ENCODE assay signal across 10 cellular contexts in the genomic region with DNA sequence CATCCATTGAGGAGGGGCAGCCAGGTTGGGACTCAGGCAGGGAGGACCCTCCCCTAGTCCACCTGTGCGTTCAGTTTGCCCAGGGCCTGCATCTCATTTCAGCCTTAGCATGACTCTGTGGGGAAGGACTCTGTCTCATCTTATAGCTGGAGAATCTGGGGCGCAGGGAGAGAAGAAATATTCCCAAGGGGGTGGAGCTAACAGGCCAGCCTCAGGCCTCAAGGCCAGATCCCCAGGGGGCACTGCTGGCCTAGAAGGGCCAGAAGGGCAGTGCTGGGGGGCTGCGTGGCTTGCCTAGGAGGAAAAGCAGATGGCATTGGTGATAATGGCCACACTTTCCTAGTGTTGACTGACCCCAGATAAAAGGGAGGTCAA. TPM values are rescaled to one million over a fixed set of nuclear protein-coding genes. Genes with fewer than 3 reads are reported as not detected.
DNase-seq lines count a peak whose midpoint lies in the region; ATAC-seq, FAIRE-seq and TF ChIP-seq lines count a peak whose summit lies in the region.
"Had no signal": no experiment of that assay in that cellular context is flagged by ENCODE, and none has a peak within 500 bp of the region (broad histone marks: within the 10 kb centered on the region; RNA-seq: fewer than 3 reads in every experiment).

No MANE protein-coding gene starts in this region.

- DNase-seq in HCT116 (ENCODE audit: low read depth, low spot score) (no peak), adipocyte (ENCODE audit: low read depth) (no peak), small intestine (no peak), HuH-7 (ENCODE audit: low spot score) (no peak), GM03348 (ENCODE audit: low spot score) (no peak), CD14-positive monocyte (ENCODE audit: low spot score) (no peak)

- peak overlapping the region; percentile 82 for H3K9ac ChIP-seq in HCT116 (ENCODE audit: low read length)
- H3K9ac ChIP-seq in adipocyte (ENCODE audit: low read length) = peak overlapping the region; percentile 94
- peak overlapping the region; percentile 77 for H3K9ac ChIP-seq in iPS-20b (ENCODE audit: low read depth, low read length)

- H3K4me3 Mint-ChIP-seq in CD14-positive monocyte = peak overlapping the region in 1 of 2 donors; percentile 66

- H3K27me3 ChIP-seq in HCT116 (ENCODE audit: insufficient read depth, low read length) = no peaks in the 10 kb centered on the region
- H3K27me3 ChIP-seq in adipocyte (replicated peaks; ENCODE audit: control insufficient read depth, insufficient read depth, low read length) = no peaks in the 10 kb centered on the region
- H3K27me3 ChIP-seq in iPS-20b (ENCODE audit: insufficient read depth, low read length) = no peaks in the 10 kb centered on the region
- H3K27me3 ChIP-seq in small intestine (ENCODE audit: control insufficient read depth in 2 of 2, insufficient read depth in 2 of 2, low read length in 2 of 2) = no peaks in the 10 kb centered on the region
- H3K27me3 ChIP-seq: testis had no signal

- CTCF ChIA-PET in HCT116 (lab: Charles Lee) = interaction anchor here (0.8 to 1.4 kb wide), 4 partner anchors 15 to 151 kb away, joined by 3 to 4 read pairs (median 4); no protein-coding TSS in a partner anchor

- FAIRE-seq in small intestine (lab: Jason Lieb, UNC) = no peak

- BruUV-seq in HCT116 (replicated peaks; lab: Mats Ljungman, UMichigan) = no TSS peak

- no peaks in the 10 kb centered on the region for H3K36me3 Mint-ChIP-seq in CD14-positive monocyte

- peak overlapping the region; percentile 21 to 48 for H3K4me3 ChIP-seq in HCT116 (replicated peaks in 1 of 2; ENCODE audit: low read depth in 1 of 2, low read length in 2 of 2)
- peak overlapping the region; percentile 34 for H3K4me3 ChIP-seq in adipocyte (ENCODE audit: low read length)
- peak overlapping the region; percentile 36; the same call in 1 of the 2 replicates for H3K4me3 ChIP-seq in iPS-20b (ENCODE audit: low read length)
- H3K4me3 ChIP-seq in small intestine (ENCODE audit: low read depth in 1 of 2, low read length in 2 of 2) = no peak overlapping the region

- H3K27ac ChIP-seq in HCT116 (ENCODE audit: low read depth, low read length) = peak overlapping the region; percentile 78
- peak overlapping the region; percentile 79 for H3K27ac ChIP-seq in iPS-20b (ENCODE audit: low read length)
- peak overlapping the region; percentile 69 to 84 for H3K27ac ChIP-seq in small intestine (ENCODE audit: low read depth in 1 of 2, low read length in 1 of 2)
- H3K27ac ChIP-seq: neutrophil had no signal

- peaks cover 24 to 36% (median 25%) of the 10 kb centered on the region in 3 donors for H3K27me3 Mint-ChIP-seq in CD14-positive monocyte (ENCODE audit: low read depth in 3 of 3)

- H2AFZ ChIP-seq in HCT116 (ENCODE audit: low read depth, low read length, poor library complexity, severe bottlenecking) = no peak overlapping the region

- no peak overlapping the region for H3K27ac Mint-ChIP-seq in CD14-positive monocyte

- H3K9me2 ChIP-seq in HCT116 (ENCODE audit: insufficient read depth) = no peaks in the 10 kb centered on the region

- RAD21 ChIA-PET in HCT116 (lab: Charles Lee; ENCODE audit: low non-redundant PET in 1 of 2, low total read pairs in 2 of 2, uncharacterized antibody in 2 of 2, unreplicated experiment in 2 of 2) = interaction anchor here (0.7 to 1.3 kb wide), 4 partner anchors 11 to 110 kb away, joined by 3 to 7 read pairs (median 4); a partner anchor contains a TSS

- WGBS in small intestine, 3 donors = 61 to 79% (median 75%) methylated on average over 3 of the region's 3 CpGs

- no peaks in the 10 kb centered on the region for H4K20me1 ChIP-seq in HCT116 (ENCODE audit: insufficient read depth)

- no peak for TF ChIP-seq POLR2A in HCT116 (IDR thresholded peaks at IDR 0.05; ENCODE audit: borderline replicate concordance, extremely low read depth, insufficient read depth, insufficient read length)

- peaks cover 56 to 90% of the 10 kb centered on the region in 2 experiments for H3K4me1 ChIP-seq in HCT116 (ENCODE audit: control insufficient read depth in 1 of 2, insufficient read depth in 2 of 2, low read length in 2 of 2)
- H3K4me1 ChIP-seq in adipocyte (ENCODE audit: control insufficient read depth, insufficient read depth, low read length) = peaks cover 96% of the 10 kb centered on the region
- peaks cover 27% of the 10 kb centered on the region for H3K4me1 ChIP-seq in iPS-20b (ENCODE audit: insufficient read depth, low read length)
- peaks cover 8 to 9% of the 10 kb centered on the region in 2 donors for H3K4me1 ChIP-seq in small intestine (ENCODE audit: control insufficient read depth in 2 of 2, insufficient read depth in 1 of 2, low read depth in 1 of 2, low read length in 1 of 2)

- peaks cover 0 to 6% (median 0%) of the 10 kb centered on the region in 7 donors for H3K9me3 Mint-ChIP-seq in CD14-positive monocyte

- peaks cover 30% of the 10 kb centered on the region for H3K79me2 ChIP-seq in HCT116 (ENCODE audit: insufficient read depth, low read length)

- ATAC-seq in HCT116 = no peak
- no peak for ATAC-seq in GM21723 (IDR thresholded peaks at IDR 0.05; ENCODE audit: unreplicated experiment)

- peaks cover 13% of the 10 kb centered on the region for H3K4me1 Mint-ChIP-seq in CD14-positive monocyte

- TF ChIP-seq CTCF in HCT116 (IDR thresholded peaks at IDR 0.05 in 2 of 3, conservative IDR thresholded peaks at IDR 0.05 in 1 of 3; ENCODE audit: borderline replicate concordance in 1 of 3, insufficient read depth in 1 of 3, low read depth in 2 of 3, low read length in 2 of 3) (no peak), CD14-positive monocyte (IDR thresholded peaks at IDR 0.05) (no peak)

- H3K36me3 ChIP-seq in HCT116 (ENCODE audit: control insufficient read depth in 1 of 2, insufficient read depth in 2 of 2, low read length in 2 of 2) = peaks cover 27 to 80% of the 10 kb centered on the region in 2 experiments
- peaks cover 93% of the 10 kb centered on the region for H3K36me3 ChIP-seq in adipocyte (ENCODE audit: control insufficient read depth, insufficient read depth, low read length, severe bottlenecking)
- H3K36me3 ChIP-seq in iPS-20b (ENCODE audit: insufficient read depth, low read depth, low read length) = peaks cover 94% of the 10 kb centered on the region
- H3K36me3 ChIP-seq in small intestine (ENCODE audit: control insufficient read depth in 2 of 2, insufficient read depth in 2 of 2, low read length in 2 of 2) = peaks cover 2 to 12% of the 10 kb centered on the region in 2 donors
- H3K36me3 ChIP-seq: neutrophil had no signal

- intact Hi-C loops in HCT116 (cut with micrococcal nuclease) (no loop called here), CD14-positive monocyte (cut with micrococcal nuclease) (no loop called here)

- POLR2A ChIA-PET in HCT116 (lab: Charles Lee) = interaction anchor here (2.7 kb wide), 1 partner anchor 10 kb away, joined by 30 read pairs; a partner anchor contains a TSS

- H3K4me2 ChIP-seq in HCT116 (ENCODE audit: low read length) = peak overlapping the region; percentile 77

- H3K9me3 ChIP-seq in HCT116 (ENCODE audit: control insufficient read depth in 1 of 2, insufficient read depth in 1 of 2, low read depth in 1 of 2, low read length in 2 of 2) (no peaks in the 10 kb centered on the region), adipocyte (ENCODE audit: control insufficient read depth, low read length) (no peaks in the 10 kb centered on the region), iPS-20b (ENCODE audit: insufficient read depth, low read depth, low read length) (no peaks in the 10 kb centered on the region), small intestine (ENCODE audit: control insufficient read depth, low read depth) (no peaks in the 10 kb centered on the region)
- H3K9me3 ChIP-seq: neutrophil, testis had no signal

- TF ChIP-seq RAD21 in HCT116 (IDR thresholded peaks at IDR 0.05; ENCODE audit: low read depth) = no peak

TF ChIP-seq in HCT116, 20 proteins besides CTCF, POLR2A, EP300 and RAD21 (continues in another document):
- TF ChIP-seq, protein P1, sequence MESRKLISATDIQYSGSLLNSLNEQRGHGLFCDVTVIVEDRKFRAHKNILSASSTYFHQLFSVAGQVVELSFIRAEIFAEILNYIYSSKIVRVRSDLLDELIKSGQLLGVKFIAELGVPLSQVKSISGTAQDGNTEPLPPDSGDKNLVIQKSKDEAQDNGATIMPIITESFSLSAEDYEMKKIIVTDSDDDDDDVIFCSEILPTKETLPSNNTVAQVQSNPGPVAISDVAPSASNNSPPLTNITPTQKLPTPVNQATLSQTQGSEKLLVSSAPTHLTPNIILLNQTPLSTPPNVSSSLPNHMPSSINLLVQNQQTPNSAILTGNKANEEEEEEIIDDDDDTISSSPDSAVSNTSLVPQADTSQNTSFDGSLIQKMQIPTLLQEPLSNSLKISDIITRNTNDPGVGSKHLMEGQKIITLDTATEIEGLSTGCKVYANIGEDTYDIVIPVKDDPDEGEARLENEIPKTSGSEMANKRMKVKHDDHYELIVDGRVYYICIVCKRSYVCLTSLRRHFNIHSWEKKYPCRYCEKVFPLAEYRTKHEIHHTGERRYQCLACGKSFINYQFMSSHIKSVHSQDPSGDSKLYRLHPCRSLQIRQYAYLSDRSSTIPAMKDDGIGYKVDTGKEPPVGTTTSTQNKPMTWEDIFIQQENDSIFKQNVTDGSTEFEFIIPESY (IDR thresholded peaks at IDR 0.05; ENCODE audit: extremely low read depth, insufficient replicate concordance, low read length) = no peak
- TF ChIP-seq JUND (IDR thresholded peaks at IDR 0.05) = no peak
- TF ChIP-seq CEBPB (IDR thresholded peaks at IDR 0.05; ENCODE audit: low read depth) = no peak
- no peak for TF ChIP-seq YY1 (IDR thresholded peaks at IDR 0.05; ENCODE audit: extremely low read depth, insufficient replicate concordance, low read depth, low read length)
- TF ChIP-seq FOSL1 (IDR thresholded peaks at IDR 0.05; ENCODE audit: low read depth) = no peak
- TF ChIP-seq SIN3A (IDR thresholded peaks at IDR 0.05; ENCODE audit: low read depth) = no peak
- no peak for TF ChIP-seq SRF (IDR thresholded peaks at IDR 0.05; ENCODE audit: low read depth)
- no peak for TF ChIP-seq SP1 (IDR thresholded peaks at IDR 0.05; ENCODE audit: low read depth)
- TF ChIP-seq EGR1 (IDR thresholded peaks at IDR 0.05; ENCODE audit: low read depth) = no peak
- no peak for TF ChIP-seq ELF1 (IDR thresholded peaks at IDR 0.05; ENCODE audit: borderline replicate concordance, low read depth)

RNA-seq across cellular contexts. Expression of a gene that starts 10.9 kb away (rescaled TPM):
- 54.0 TPM for total RNA-seq in HCT116 (2021; ENCODE audit: unreplicated experiment)
- 17.8 and 19.7 TPM in 2 replicates for polyA plus RNA-seq in HCT116 (2012)
- polyA plus RNA-seq in small intestine (10 to 100 TPM in 1 of 3 donors, 1 to 10 TPM in 2; 6.7 to 11.5 (median 9.2) TPM), CD14-positive monocyte (not detected)

Comparison
In these comparisons a context has a peak if more than half of its experiments do, and no peak if none do; other contexts are left out.
1. H3K4me3 ChIP-seq: peak in HCT116 (2 of 2), adipocyte (single experiment) and iPS-20b (single experiment); none in small intestine (0 of 2).
2. RNA of a gene that starts 10.9 kb away (polyA plus RNA-seq): 6.7 to 11.5 TPM in small intestine; not detected in CD14-positive monocyte; every median in the first group is over 4 times any median in the second.
3. Peak in every context shown above with its lines, with median percentiles within 50 percentile points of each other: H3K27ac ChIP-seq and H3K9ac ChIP-seq.